In the genomic region with DNA sequence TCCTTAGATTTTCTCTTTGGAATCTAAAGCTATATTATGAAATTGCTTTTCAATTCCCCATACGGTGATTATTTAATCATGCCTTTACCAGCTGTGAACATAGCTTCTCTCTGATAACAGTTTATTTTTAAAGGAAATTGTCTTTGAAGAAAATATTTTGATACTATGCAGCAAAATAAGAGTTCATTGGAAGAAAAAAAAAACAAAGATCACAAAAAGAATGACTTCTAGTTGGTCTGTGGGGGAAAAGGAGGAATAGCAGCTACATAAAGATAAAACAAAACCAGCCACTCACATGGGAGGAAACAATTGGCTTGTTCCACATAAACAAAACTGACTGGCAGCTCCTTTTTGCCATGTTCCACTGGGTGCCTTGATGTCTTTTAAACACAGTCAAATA, we compare ENCODE assay signal across 26 cellular contexts.
A peak's percentile ranks its signal among the peaks of the same experiment; 100 is the strongest.
DNase-seq lines count a peak whose midpoint lies in the region; ATAC-seq, FAIRE-seq and TF ChIP-seq lines count a peak whose summit lies in the region.
"Had no signal": no experiment of that assay in that cellular context is flagged by ENCODE, and none has a peak within 500 bp of the region (broad histone marks: within the 10 kb centered on the region; RNA-seq: fewer than 3 reads in every experiment).

No MANE protein-coding gene starts in this region.

- intact Hi-C loops in endothelial cell of umbilical vein (cut with micrococcal nuclease) (no loop called here), dorsolateral prefrontal cortex (cut with DNase I) (no loop called here)

- peak overlapping the region; percentile 26 for H3K27ac ChIP-seq in endothelial cell of umbilical vein (ENCODE audit: insufficient read depth, low read depth, low read length)
- H3K27ac ChIP-seq in dorsolateral prefrontal cortex, result no peak overlapping the region
- H3K27ac ChIP-seq: BLaER1 treated with 17β-estradiol and CSF1 and Interleukin-3, amounts not matched to agents 10 nM and 100 nM; GM23248 had no signal

- H3K36me3 Mint-ChIP-seq in neural crest cell (ENCODE audit: low read depth), result no peaks in the 10 kb centered on the region
- H3K36me3 Mint-ChIP-seq: CD14-positive monocyte; CD8-positive, alpha-beta memory T cell had no signal

- POLR2A ChIA-PET in endothelial cell of umbilical vein (lab: Charles Lee), result interaction anchor here (0.7 to 0.9 kb wide), 3 partner anchors 9 to 348 kb away, joined by 3 read pairs; no protein-coding TSS in a partner anchor

- no peak for TF ChIP-seq POLR2A in endothelial cell of umbilical vein (IDR thresholded peaks at IDR 0.05; ENCODE audit: low read depth, low read length)

- CTCF ChIA-PET in endothelial cell of umbilical vein (lab: Charles Lee), result interaction anchor here (1.0 to 2.1 kb wide), 11 partner anchors 9 to 453 kb away, joined by 3 to 9 read pairs (median 3); no protein-coding TSS in a partner anchor

- no peaks in the 10 kb centered on the region for H3K79me2 ChIP-seq in endothelial cell of umbilical vein (ENCODE audit: control insufficient read depth, insufficient read depth, low read length)

- ATAC-seq in GM18870 (IDR thresholded peaks at IDR 0.05; ENCODE audit: unreplicated experiment), result no peak
- ATAC-seq: A549, GM12878 had no signal

- dilution Hi-C loops in endothelial cell of umbilical vein (cut with MboI; ENCODE audit: extremely low pct_ligation_motif_present, low sequenced_read_pairs), result no loop called here

- no peaks in the 10 kb centered on the region for H3K9me1 ChIP-seq in endothelial cell of umbilical vein (replicated peaks; ENCODE audit: control insufficient read depth, extremely low read depth, insufficient read depth, low read length)

- H2AFZ ChIP-seq in endothelial cell of umbilical vein (ENCODE audit: low read depth, low read length), result peak overlapping the region; percentile 22
- H2AFZ ChIP-seq: GM23248 had no signal

- H3K36me3 ChIP-seq in endothelial cell of umbilical vein (ENCODE audit: control insufficient read depth in 2 of 2, extremely low read depth in 1 of 2, insufficient read depth in 2 of 2, low read length in 2 of 2), result no peaks in the 10 kb centered on the region
- H3K36me3 ChIP-seq: BE2C; BLaER1 treated with 17β-estradiol and CSF1 and Interleukin-3, amounts not matched to agents 10 nM and 100 nM had no signal

- FAIRE-seq in G401.6 (lab: Jason Lieb, UNC) (peak; percentile 89), TTC549 (lab: Jason Lieb, UNC) (peak; percentile 93), endothelial cell of umbilical vein (lab: Jason Lieb, UNC) (no peak)
- FAIRE-seq: A549, GM12878, H1 had no signal

- H4K20me1 ChIP-seq in endothelial cell of umbilical vein (replicated peaks; ENCODE audit: control insufficient read depth, extremely low read depth, insufficient read depth, low read length), result no peaks in the 10 kb centered on the region
- H4K20me1 ChIP-seq: BLaER1 treated with 17β-estradiol and CSF1 and Interleukin-3, amounts not matched to agents 10 nM and 100 nM had no signal

- H3K4me3 Mint-ChIP-seq in neural crest cell, result no peak overlapping the region
- H3K4me3 Mint-ChIP-seq: CD14-positive monocyte; CD4-positive, alpha-beta T cell; CD8-positive, alpha-beta memory T cell had no signal

- peaks cover 2% of the 10 kb centered on the region for H3K27me3 Mint-ChIP-seq in neural crest cell (ENCODE audit: low read depth)
- H3K27me3 Mint-ChIP-seq: CD8-positive, alpha-beta memory T cell had no signal

- H3K9ac ChIP-seq in endothelial cell of umbilical vein (replicated peaks; ENCODE audit: extremely low read depth, insufficient read depth, low read length), result no peak overlapping the region
- H3K9ac ChIP-seq: BLaER1 treated with 17β-estradiol and CSF1 and Interleukin-3, amounts not matched to agents 10 nM and 100 nM; GM23248 had no signal

- DNase-seq in endothelial cell of umbilical vein (ENCODE audit: low read depth, low spot score) (peak; percentile 89), neural crest cell (ENCODE audit: low read depth, low spot score) (no peak), GM19240 (ENCODE audit: insufficient read length, low spot score) (no peak), dorsolateral prefrontal cortex (no peak)
- DNase-seq in activated CD4-positive, alpha-beta T cell treated with anti-CD3 and anti-CD28 coated beads, Interleukin-2, amount 50 U/mL, for 48 hours, result no peak
- DNase-seq: 8988T; ACHN; AML-193; BE2C; Calu3; CD4-positive, alpha-beta T cell; CD8-positive, alpha-beta memory T cell; DMS153; DND-41; GDM1; GM23248; H7; HCEC 1CT had no signal

- peak overlapping the region; percentile 12 for H3K4me2 ChIP-seq in endothelial cell of umbilical vein (ENCODE audit: insufficient read depth, low read length)
- H3K4me2 ChIP-seq: A549; BLaER1 treated with 17β-estradiol and CSF1 and Interleukin-3, amounts not matched to agents 10 nM and 100 nM had no signal

- peaks cover 66% of the 10 kb centered on the region for H3K4me1 ChIP-seq in endothelial cell of umbilical vein (ENCODE audit: control insufficient read depth, extremely low read depth, insufficient read depth, low read length)
- H3K4me1 ChIP-seq: BE2C; BLaER1 treated with 17β-estradiol and CSF1 and Interleukin-3, amounts not matched to agents 10 nM and 100 nM had no signal

- no peaks in the 10 kb centered on the region for H3K9me3 Mint-ChIP-seq in neural crest cell
- H3K9me3 Mint-ChIP-seq: CD4-positive, alpha-beta T cell had no signal

- H3K27ac Mint-ChIP-seq in neural crest cell (ENCODE audit: unreplicated experiment), result peak overlapping the region; percentile 69
- H3K27ac Mint-ChIP-seq: CD14-positive monocyte; CD4-positive, alpha-beta T cell; CD8-positive, alpha-beta memory T cell had no signal

- TF ChIP-seq CTCF in endothelial cell of umbilical vein (IDR thresholded peaks at IDR 0.05; ENCODE audit: extremely low read depth in 1 of 2, insufficient read depth in 1 of 2, low read depth in 1 of 2, low read length in 2 of 2), result no peak
- no peak for TF ChIP-seq CTCF in neural crest cell (conservative IDR thresholded peaks at IDR 0.05)
- no peak for TF ChIP-seq CTCF in dorsolateral prefrontal cortex (IDR thresholded peaks at IDR 0.05 in 54 of 56, conservative IDR thresholded peaks at IDR 0.05 in 2 of 56; ENCODE audit: low read depth in 1 of 56, partially characterized antibody in 56 of 56)

- H3K4me3 ChIP-seq in endothelial cell of umbilical vein (replicated peaks in 1 of 3; ENCODE audit: insufficient read depth in 1 of 3, low read depth in 1 of 3, low read length in 3 of 3) (no peak overlapping the region), dorsolateral prefrontal cortex (no peak overlapping the region)
- H3K4me3 ChIP-seq: A549; BLaER1 treated with 17β-estradiol and CSF1 and Interleukin-3, amounts not matched to agents 10 nM and 100 nM; GM12878; GM23248 had no signal

- H3K4me1 Mint-ChIP-seq in neural crest cell, result peaks cover 6% of the 10 kb centered on the region
- H3K4me1 Mint-ChIP-seq: CD14-positive monocyte; CD8-positive, alpha-beta memory T cell had no signal

- no peaks in the 10 kb centered on the region for H3K9me3 ChIP-seq in endothelial cell of umbilical vein (replicated peaks; ENCODE audit: control insufficient read depth, insufficient read depth, low read length)
- H3K9me3 ChIP-seq: A549; BE2C; BLaER1 treated with 17β-estradiol and CSF1 and Interleukin-3, amounts not matched to agents 10 nM and 100 nM had no signal

- H3K27me3 ChIP-seq in endothelial cell of umbilical vein (ENCODE audit: control insufficient read depth in 2 of 2, insufficient read depth in 2 of 2, low read length in 2 of 2), result no peaks in the 10 kb centered on the region
- H3K27me3 ChIP-seq in dorsolateral prefrontal cortex, result peaks cover 0 to 3% (median 0%) of the 10 kb centered on the region in 45 donors
- H3K27me3 ChIP-seq: BE2C; BLaER1 treated with 17β-estradiol and CSF1 and Interleukin-3, amounts not matched to agents 10 nM and 100 nM had no signal

- no TSS peak for BruUV-seq in endothelial cell of umbilical vein (replicated peaks; lab: Mats Ljungman, UMichigan)

TF ChIP-seq in endothelial cell of umbilical vein, 7 proteins besides CTCF, POLR2A, EP300 and RAD21:
- TF ChIP-seq POLR2AphosphoS5 (IDR thresholded peaks at IDR 0.05; ENCODE audit: insufficient read depth, low read depth, low read length) (no peak), MYC (IDR thresholded peaks at IDR 0.05; ENCODE audit: low read depth, low read length) (no peak), GATA2 (IDR thresholded peaks at IDR 0.05; ENCODE audit: insufficient read depth, insufficient read length, low read depth, low read length) (no peak), JUN (IDR thresholded peaks at IDR 0.05; ENCODE audit: borderline replicate concordance, insufficient read depth, insufficient read length, low read depth) (no peak), EZH2 (IDR thresholded peaks at IDR 0.05; ENCODE audit: borderline replicate concordance, low read depth, low read length, severe bottlenecking) (no peak), FOS (IDR thresholded peaks at IDR 0.05; ENCODE audit: borderline replicate concordance, insufficient read depth, low read length) (no peak)
- TF ChIP-seq, protein P1, sequence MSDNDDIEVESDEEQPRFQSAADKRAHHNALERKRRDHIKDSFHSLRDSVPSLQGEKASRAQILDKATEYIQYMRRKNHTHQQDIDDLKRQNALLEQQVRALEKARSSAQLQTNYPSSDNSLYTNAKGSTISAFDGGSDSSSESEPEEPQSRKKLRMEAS (IDR thresholded peaks at IDR 0.05; ENCODE audit: insufficient read depth, insufficient read length), result no peak
